Comparison of ENCODE assay signal across 8 cellular contexts in genomic region chr5:116576043-116576713, GRCh38. TPM values are rescaled to one million over a fixed set of nuclear protein-coding genes. Genes with fewer than 3 reads are reported as not detected.
DNase-seq lines count a peak whose midpoint lies in the region; ATAC-seq, FAIRE-seq and TF ChIP-seq lines count a peak whose summit lies in the region.

No MANE protein-coding gene starts in this region.

- BruUV-seq in A673 (replicated peaks; lab: Mats Ljungman, UMichigan), result no TSS peak

- TF ChIP-seq CTCF in A673 (conservative IDR thresholded peaks at IDR 0.05; ENCODE audit: low read depth, low read length) (peak; percentile 93), right atrium auricular region (IDR thresholded peaks at IDR 0.05) (peak; percentile 86 to 94), psoas muscle (IDR thresholded peaks at IDR 0.05) (peak; percentile 72)

- H3K36me3 ChIP-seq in A673 (ENCODE audit: insufficient read depth, low read length, poor library complexity, severe bottlenecking) (no peaks in the 10 kb centered on the region), right atrium auricular region (no peaks in the 10 kb centered on the region), psoas muscle (ENCODE audit: insufficient read depth in 1 of 2, low read depth in 1 of 2) (no peaks in the 10 kb centered on the region)

- intact Hi-C loops in A673 (cut with micrococcal nuclease; ENCODE audit: unreplicated experiment) (loop anchor here (1.0 to 10.0 kb wide), 4 partner anchors 189 to 499 kb away; no protein-coding TSS in a partner anchor), psoas muscle (cut with DNase I) (loop anchor here in 1 of 2 donors (10.0 kb wide), 1 partner anchor 441 kb away; no protein-coding TSS in a partner anchor)

- peaks cover 14% of the 10 kb centered on the region for H3K4me1 ChIP-seq in A673 (ENCODE audit: insufficient read depth, low read length, poor library complexity, severe bottlenecking)
- H3K4me1 ChIP-seq in right atrium auricular region, result peaks cover 0 to 41% of the 10 kb centered on the region in 2 donors
- H3K4me1 ChIP-seq in psoas muscle, result peaks cover 11% of the 10 kb centered on the region

- peak; percentile 84 for DNase-seq in A673 (ENCODE audit: low spot score)
- peak; percentile 68 for DNase-seq in GM12892 (ENCODE audit: insufficient read length)
- DNase-seq in NCI-H2227 (lab: John Stamatoyannopoulos, UW; ENCODE audit: unreplicated experiment), result peak; percentile 83
- DNase-seq in amniotic epithelial cell (ENCODE audit: low read depth), result peak; percentile 32
- no peak for DNase-seq in right atrium auricular region (ENCODE audit: low spot score)
- DNase-seq in psoas muscle, result peak; percentile 54 to 79
- no peak for DNase-seq in NCI-H128 (lab: John Stamatoyannopoulos, UW; ENCODE audit: unreplicated experiment)

- ATAC-seq in HG02678 (IDR thresholded peaks at IDR 0.05; ENCODE audit: unreplicated experiment), result peak; percentile 37
- ATAC-seq in psoas muscle, result peak; percentile 58 to 71 (median 62)

- FAIRE-seq in GM12892 (lab: Jason Lieb, UNC), result peak; percentile 97

- H3K9me3 ChIP-seq in A673 (ENCODE audit: low read depth, low read length, poor library complexity, severe bottlenecking), result no peaks in the 10 kb centered on the region
- no peaks in the 10 kb centered on the region for H3K9me3 ChIP-seq in right atrium auricular region
- H3K9me3 ChIP-seq in psoas muscle, result no peaks in the 10 kb centered on the region

- peak overlapping the region; percentile 61 for H3K4me3 ChIP-seq in A673 (ENCODE audit: low read depth, low read length, poor library complexity, severe bottlenecking)
- H3K4me3 ChIP-seq in right atrium auricular region, result peak overlapping the region; percentile 56 to 74
- H3K4me3 ChIP-seq in psoas muscle, result peak overlapping the region; percentile 73

- H3K27ac ChIP-seq in A673 (ENCODE audit: low read depth, low read length, poor library complexity, severe bottlenecking) (no peak overlapping the region), right atrium auricular region (peak overlapping the region in 1 of 2 donors; percentile 72), psoas muscle (no peak overlapping the region)

- TF ChIP-seq POLR2A in GM12892 (IDR thresholded peaks at IDR 0.05; ENCODE audit: low read depth, low read length), result peak; percentile 32; the same call in 1 of the 2 replicates

- H3K27me3 ChIP-seq in A673 (replicated peaks; ENCODE audit: insufficient read depth, low read depth, low read length, poor library complexity), result peaks cover 32% of the 10 kb centered on the region
- no peaks in the 10 kb centered on the region for H3K27me3 ChIP-seq in right atrium auricular region
- H3K27me3 ChIP-seq in psoas muscle (ENCODE audit: insufficient read depth in 3 of 3, low read length in 2 of 3), result peaks cover 0 to 24% (median 14%) of the 10 kb centered on the region in 3 donors

- WGBS in psoas muscle, 3 donors, result 4 to 7% (median 6%) methylated on average over 42 to 44 of the region's 44 CpGs

- POLR2A ChIA-PET in A673 (lab: Charles Lee; ENCODE audit: low non-redundant PET), result no interaction called here

- CTCF ChIA-PET in A673 (lab: Charles Lee), result interaction anchor here (0.6 to 1.2 kb wide), 2 partner anchors 79 to 433 kb away, joined by 3 to 4 read pairs; no protein-coding TSS in a partner anchor

RNA-seq across cellular contexts. Expression of gene SEMA6A, which starts 1.6 kb away (rescaled TPM):
- total RNA-seq in A673 (2021), result 10.6 and 13.5 TPM in 2 replicates
- 10.0 TPM for polyA plus RNA-seq in GM12892 (2012; ENCODE audit: missing spikeins)
- total RNA-seq in right atrium auricular region, result 1 to 10 TPM; 3.9 to 4.4 TPM
- total RNA-seq in psoas muscle, result 1 to 10 TPM; 3.1 to 7.6 (median 4.3) TPM
- polyA plus RNA-seq in psoas muscle, result 1 to 10 TPM; 1.1 to 1.5 (median 1.5) TPM

Comparison
In these comparisons a context has a peak if more than half of its experiments do, and no peak if none do; other contexts are left out.
1. DNase-seq: peak in A673 (single experiment), GM12892 (single experiment), NCI-H2227 (single experiment), amniotic epithelial cell (single experiment) and psoas muscle (2 of 2); none in right atrium auricular region (single experiment) and NCI-H128 (single experiment).
2. Peak in every context shown above with its lines, with median percentiles within 50 percentile points of each other: H3K4me3 ChIP-seq and CTCF ChIP-seq.